ENCODE assay signal across 8 cellular contexts in genomic region chr15:91100561-91101355, GRCh38. TPM values are rescaled to one million over a fixed set of nuclear protein-coding genes. Genes with fewer than 3 reads are reported as not detected.
A peak's percentile ranks its signal among the peaks of the same experiment; 100 is the strongest.
DNase-seq lines count a peak whose midpoint lies in the region; ATAC-seq, FAIRE-seq and TF ChIP-seq lines count a peak whose summit lies in the region.

No MANE protein-coding gene starts in this region.

- no peak overlapping the region for H2BK5ac ChIP-seq in IMR-90 (ENCODE audit: low read depth, low read length, poor library complexity, severe bottlenecking)

- no peak overlapping the region for H4K91ac ChIP-seq in IMR-90 (ENCODE audit: insufficient read depth, low read depth, low read length)

- H3K27ac ChIP-seq in IMR-90 (ENCODE audit: insufficient read depth, low read length) (no peak overlapping the region), K562 (ENCODE audit: extremely low read depth, low read depth, low read length) (no peak overlapping the region), liver (ENCODE audit: low read depth in 1 of 2, low read length in 2 of 2) (no peak overlapping the region), tibial nerve (peak overlapping the region in 3 of 4 donors; percentile 21 to 84 (median 63))

- dilution Hi-C loops in IMR-90 (cut with HindIII; ENCODE audit: low sequenced_read_pairs, unreplicated experiment): no loop called here

- no peak for TF ChIP-seq RAD21 in IMR-90 (IDR thresholded peaks at IDR 0.05; ENCODE audit: low read length)
- no peak for TF ChIP-seq RAD21 in K562 (CRISPR knock-in tag; conservative IDR thresholded peaks at IDR 0.05 in 1 of 2, IDR thresholded peaks at IDR 0.05 in 1 of 2)
- TF ChIP-seq RAD21 in liver (IDR thresholded peaks at IDR 0.05): no peak

- H3K79me2 ChIP-seq in K562 (ENCODE audit: control insufficient read depth, insufficient read depth, low read length): no peaks in the 10 kb centered on the region

- POLR2A ChIA-PET in IMR-90 (lab: Charles Lee; ENCODE audit: unreplicated experiment): no interaction called here
- POLR2A ChIA-PET in K562 (lab: Yijun Ruan, JAX): interaction anchor here (0.8 kb wide), 1 partner anchor 22 kb away, joined by 3 read pairs; no protein-coding TSS in a partner anchor

- H3K9ac ChIP-seq in IMR-90 (ENCODE audit: low read depth, low read length) (no peak overlapping the region), K562 (ENCODE audit: insufficient read depth in 1 of 2, low read depth in 2 of 2, low read length in 2 of 2) (no peak overlapping the region), liver (ENCODE audit: low read depth in 1 of 2, low read length in 2 of 2) (no peak overlapping the region)

- no peak overlapping the region for H3K14ac ChIP-seq in IMR-90 (replicated peaks; ENCODE audit: low read depth, low read length)

- no peak overlapping the region for H3K4ac ChIP-seq in IMR-90 (ENCODE audit: low read depth, low read length)

- CTCF ChIA-PET in IMR-90 (lab: Yijun Ruan, JAX) (interaction anchor here (0.6 kb wide), 1 partner anchor 148 kb away, joined by 3 read pairs; no protein-coding TSS in a partner anchor), K562 (lab: Yijun Ruan, JAX; ENCODE audit: low intra/inter-chr PET ratio) (no interaction called here)

- H4K20me1 ChIP-seq in IMR-90 (ENCODE audit: insufficient read depth, low read length) (no peaks in the 10 kb centered on the region), K562 (replicated peaks; ENCODE audit: control insufficient read depth, insufficient read depth, low read length) (no peaks in the 10 kb centered on the region)

- 4% methylated on average over 11 of the region's 22 CpGs; no CpG with 5 or more reads in 1 of the 2 experiments for WGBS in IMR-90 (ENCODE audit: extremely low coverage in 2 of 2, insufficient read length in 1 of 2), 2 experiments
- 2% methylated on average over 22 of the region's 22 CpGs for WGBS in K562 (ENCODE audit: insufficient coverage, low coverage, missing lambda C conversion rate)
- WGBS in liver: 7% methylated on average over 22 of the region's 22 CpGs
- WGBS in tibial nerve, 2 donors: 3% methylated on average over 21 to 22 of the region's 22 CpGs

- TF ChIP-seq CTCF in IMR-90 (conservative IDR thresholded peaks at IDR 0.05; ENCODE audit: low read depth, low read length): no peak
- no peak for TF ChIP-seq CTCF in K562 (IDR thresholded peaks at IDR 0.05 in 2 of 3, conservative IDR thresholded peaks at IDR 0.05 in 1 of 3; ENCODE audit: insufficient read depth in 2 of 3, low read depth in 1 of 3, low read length in 3 of 3)
- no peak for TF ChIP-seq CTCF in liver (IDR thresholded peaks at IDR 0.05; ENCODE audit: low read depth, low read length, missing input control)
- no peak for TF ChIP-seq CTCF in tibial nerve (IDR thresholded peaks at IDR 0.05)

- H4K5ac ChIP-seq in IMR-90 (ENCODE audit: low read depth, low read length): no peak overlapping the region

- H3K36me3 ChIP-seq in IMR-90 (ENCODE audit: control insufficient read depth, insufficient read depth, low read length) (no peaks in the 10 kb centered on the region), K562 (ENCODE audit: control insufficient read depth, insufficient read depth, low read length) (no peaks in the 10 kb centered on the region), liver (ENCODE audit: control insufficient read depth in 4 of 4, insufficient read depth in 3 of 4, low read depth in 1 of 4, low read length in 3 of 4) (no peaks in the 10 kb centered on the region), tibial nerve (no peaks in the 10 kb centered on the region)

- peak overlapping the region; percentile 86 for H3K4me2 ChIP-seq in IMR-90 (ENCODE audit: low read depth, low read length)
- H3K4me2 ChIP-seq in K562 (ENCODE audit: insufficient read depth, low read length): no peak overlapping the region; the same call in 1 of the 2 replicates

- H3K4me1 ChIP-seq in IMR-90 (ENCODE audit: control insufficient read depth, insufficient read depth, low read length) (no peaks in the 10 kb centered on the region), K562 (replicated peaks in 1 of 2; ENCODE audit: control insufficient read depth in 2 of 2, insufficient read depth in 2 of 2, low read length in 2 of 2) (peaks cover 0 to 7% of the 10 kb centered on the region in 2 experiments; a peak in 3 of 5 replicates), liver (ENCODE audit: control insufficient read depth in 4 of 4, insufficient read depth in 4 of 4, low read length in 3 of 4) (peaks cover 4 to 16% (median 11%) of the 10 kb centered on the region in 4 donors), tibial nerve (peaks cover 0 to 31% (median 9%) of the 10 kb centered on the region in 4 donors)

- H2BK15ac ChIP-seq in IMR-90 (ENCODE audit: low read depth, low read length): no peak overlapping the region

- no peaks in the 10 kb centered on the region for H3K79me1 ChIP-seq in IMR-90 (ENCODE audit: low read depth in 1 of 2, low read length in 2 of 2)

- H3K27me3 ChIP-seq in IMR-90 (ENCODE audit: control insufficient read depth, insufficient read depth, low read length) (peaks cover 35% of the 10 kb centered on the region), K562 (ENCODE audit: control insufficient read depth in 2 of 2, insufficient read depth in 2 of 2, low read length in 2 of 2) (peaks cover 33 to 48% of the 10 kb centered on the region in 2 experiments), liver (ENCODE audit: control insufficient read depth in 4 of 4, insufficient read depth in 4 of 4, low read length in 3 of 4) (peaks cover 0 to 16% (median 10%) of the 10 kb centered on the region in 4 donors), tibial nerve (peaks cover 0 to 25% of the 10 kb centered on the region in 2 donors)

- H3K9me3 ChIP-seq in IMR-90 (ENCODE audit: control insufficient read depth, insufficient read depth, low read length) (no peaks in the 10 kb centered on the region), K562 (replicated peaks; ENCODE audit: control insufficient read depth, insufficient read depth, low read depth, low read length) (no peaks in the 10 kb centered on the region), liver (ENCODE audit: control insufficient read depth in 4 of 4, low read length in 3 of 4) (peaks cover 0 to 2% (median 0%) of the 10 kb centered on the region in 4 donors), tibial nerve (no peaks in the 10 kb centered on the region)

- no peak overlapping the region for H3K56ac ChIP-seq in IMR-90 (ENCODE audit: extremely low read depth, insufficient read depth, low read length)

- no peak for FAIRE-seq in K562 (lab: Jason Lieb, UNC)

- BruUV-seq in IMR-90 (replicated peaks; lab: Mats Ljungman, UMichigan): no TSS peak
- BruUV-seq in K562 (replicated peaks; lab: Mats Ljungman, UMichigan): no TSS peak

- H3K4me3 ChIP-seq in IMR-90 (ENCODE audit: insufficient read depth, low read depth, low read length) (peak overlapping the region; percentile 37), K562 (no peak overlapping the region), liver (ENCODE audit: low read depth in 1 of 3, low read length in 3 of 3) (peak overlapping the region in 2 of 3 donors; percentile 0 to 55), tibial nerve (peak overlapping the region; percentile 40 to 66 (median 56))

- intact Hi-C loops in IMR-90 (cut with micrococcal nuclease): no loop called here
- intact Hi-C loops in K562 (cut with micrococcal nuclease): no loop called here

- H3K23ac ChIP-seq in IMR-90 (ENCODE audit: low read depth, low read length): no peak overlapping the region

- in situ Hi-C loops in IMR-90 (cut with MboI; ENCODE audit: low sequenced_read_pairs): no loop called here
- in situ Hi-C loops in K562 (cut with MboI): no loop called here

- H4K8ac ChIP-seq in IMR-90 (ENCODE audit: low read depth in 2 of 2, low read length in 2 of 2): no peak overlapping the region

- H2BK120ac ChIP-seq in IMR-90 (ENCODE audit: low read depth, low read length): no peak overlapping the region

- no peak overlapping the region for H2AK9ac ChIP-seq in IMR-90 (replicated peaks; ENCODE audit: low read depth, low read length, poor library complexity)

- H2AK5ac ChIP-seq in IMR-90 (ENCODE audit: low read depth, low read length): no peak overlapping the region

- H3K18ac ChIP-seq in IMR-90 (ENCODE audit: low read depth, low read length): no peak overlapping the region

- DNase-seq in NOMO-1 treated with DMSO at 0.1 percent for 48 hours (lab: John Stamatoyannopoulos, UW; ENCODE audit: unreplicated experiment) (peak; percentile 13), NOMO-1 treated with dmso at 0.1 percent for 144 hours (lab: John Stamatoyannopoulos, UW; ENCODE audit: unreplicated experiment) (no peak), IMR-90 (peak; percentile 7), K562 (ENCODE audit: extremely low read depth in 1 of 4, low spot score in 3 of 4) (no peak), tibial nerve (ENCODE audit: low spot score in 2 of 2) (no peak), cortex of kidney (lab: John Stamatoyannopoulos, UW) (no peak)

- no peak overlapping the region for H2BK20ac ChIP-seq in IMR-90 (ENCODE audit: low read depth, low read length)

- TF ChIP-seq EP300 in K562 (IDR thresholded peaks at IDR 0.05; ENCODE audit: low read length) (no peak), tibial nerve (IDR thresholded peaks at IDR 0.05) (no peak)

- peak overlapping the region; percentile 76 for H2AFZ ChIP-seq in IMR-90 (replicated peaks; ENCODE audit: low read length, poor library complexity)
- no peak overlapping the region for H2AFZ ChIP-seq in K562 (ENCODE audit: low read depth, low read length)

- no peak for TF ChIP-seq POLR2A in IMR-90 (IDR thresholded peaks at IDR 0.05; ENCODE audit: low read depth, low read length)
- no peak for TF ChIP-seq POLR2A in K562 (conservative IDR thresholded peaks at IDR 0.05)
- TF ChIP-seq POLR2A in tibial nerve (IDR thresholded peaks at IDR 0.05): no peak

- H3K9me1 ChIP-seq in IMR-90 (ENCODE audit: insufficient read depth, low read length) (no peaks in the 10 kb centered on the region), K562 (ENCODE audit: control insufficient read depth, insufficient read depth, low read length) (peaks cover 4% of the 10 kb centered on the region)

- peak; percentile 16 for ATAC-seq in IMR-90 (ENCODE audit: low read depth)
- ATAC-seq in K562: peak; percentile 48
- no peak for ATAC-seq in GM21526 (IDR thresholded peaks at IDR 0.05; ENCODE audit: low FRiP score, unreplicated experiment)

RNA-seq across cellular contexts. Expression of gene SV2B, which starts 0.7 kb away (rescaled TPM):
- not detected in 2 replicates for total RNA-seq in IMR-90 (2012; rRNA removed)
- polyA plus RNA-seq in IMR-90 (2012; rRNA removed): not detected in 2 replicates
- polyA plus RNA-seq in IMR-90 (2012; cell fraction: cytosol; rRNA removed): not detected in 2 replicates
- not detected in 2 replicates for polyA plus RNA-seq in IMR-90 (2012; cell fraction: nucleus; rRNA removed; ENCODE audit: low replicate concordance)
- total RNA-seq in K562 (2011; cell fraction: chromatin; rRNA removed; ENCODE audit: low replicate concordance): 0.05 TPM in 1 of 2 replicates, not detected in the other
- not detected in 2 replicates for total RNA-seq in K562 (2011; cell fraction: nucleolus; rRNA removed)
- total RNA-seq in K562 (2011; cell fraction: nucleoplasm; rRNA removed): under 0.01 TPM in 1 of 2 replicates, not detected in the other
- 0.05 and 0.12 TPM in 2 replicates for total RNA-seq in K562 (2014; rRNA removed)
- total RNA-seq in K562 (2014; rRNA removed; fragmentation: Illumina TruSeq; extraction: Trizol): 0.18 and 0.19 TPM in 2 replicates
- 0.23 and 0.25 TPM in 2 replicates for total RNA-seq in K562 (2015; rRNA removed; fragmentation: Illumina TruSeq; extraction: Trizol)
- total RNA-seq in K562 (2021): 0.11 and 0.18 TPM in 2 replicates
- polyA plus RNA-seq in K562 (2011; rRNA removed): 0.01 TPM in 1 of 2 replicates, not detected in the other
- polyA plus RNA-seq in K562 (2011; cell fraction: cytosol; rRNA removed): not detected in 2 replicates
- polyA plus RNA-seq in K562 (2011; cell fraction: nucleus; rRNA removed): not detected in 2 replicates
- polyA plus RNA-seq in K562 (2012): 0.22 and 0.54 TPM in 2 replicates
- polyA plus RNA-seq in K562 (2014; fragmentation: Illumina TruSeq; extraction: Trizol): 0.12 and 0.13 TPM in 2 replicates
- under 1 TPM; 0.11 to 0.15 TPM for polyA plus RNA-seq in K562 (2014; fragmentation: Nextera tagmentation; extraction: Ambion mirVana)
- 0.08 and 0.11 TPM in 2 replicates for polyA plus RNA-seq in K562 (2014; rRNA removed)
- polyA minus RNA-seq in K562 (2011; rRNA and poly(A)+ RNA removed): 0.07 TPM in 1 of 2 replicates, not detected in the other
- polyA minus RNA-seq in K562 (2011; cell fraction: cytosol; rRNA and poly(A)+ RNA removed): not detected in 2 replicates
- polyA minus RNA-seq in K562 (2011; cell fraction: nucleus; rRNA and poly(A)+ RNA removed): not detected in 2 replicates
- under 1 TPM; 0.08 to 0.09 TPM for total RNA-seq in liver
- polyA plus RNA-seq in liver: under 1 TPM in 1 of 2 donors, not detected in 1; 0.16 TPM
- 10 to 100 TPM in 3 of 4 donors, 1 to 10 TPM in 1; 8.3 to 20.5 (median 17.1) TPM for total RNA-seq in tibial nerve

Comparison
In these comparisons a context has a peak if more than half of its experiments do, and no peak if none do; other contexts are left out.
1. DNase-seq: peak in NOMO-1 treated with DMSO at 0.1 percent for 48 hours (single experiment) and IMR-90 (single experiment); none in NOMO-1 treated with dmso at 0.1 percent for 144 hours (single experiment), K562 (0 of 4), tibial nerve (0 of 2) and cortex of kidney (single experiment).
2. H3K27ac ChIP-seq: peak in tibial nerve (3 of 4); none in IMR-90 (single experiment), K562 (single experiment) and liver (0 of 2).